13 cellular contexts compared by ENCODE assay signal in genomic region chr14:52678591-52678990, GRCh38. TPM values are rescaled to one million over a fixed set of nuclear protein-coding genes. Genes with fewer than 3 reads are reported as not detected.
DNase-seq lines count a peak whose midpoint lies in the region; ATAC-seq, FAIRE-seq and TF ChIP-seq lines count a peak whose summit lies in the region.
"Had no signal": no experiment of that assay in that cellular context is flagged by ENCODE, and none has a peak within 500 bp of the region (broad histone marks: within the 10 kb centered on the region; RNA-seq: fewer than 3 reads in every experiment).

No MANE protein-coding gene starts in this region.

- POLR2A ChIA-PET in Caco-2 (lab: Charles Lee): no interaction called here

- BruUV-seq in Caco-2 (replicated peaks; lab: Mats Ljungman, UMichigan): no TSS peak

- H3K4me1 Mint-ChIP-seq in Caco-2 (ENCODE audit: low read depth, unreplicated experiment): no peaks in the 10 kb centered on the region
- no peaks in the 10 kb centered on the region for H3K4me1 Mint-ChIP-seq in mesothelial cell of epicardium

- TF ChIP-seq CTCF in Caco-2 (IDR thresholded peaks at IDR 0.05; ENCODE audit: insufficient read depth in 1 of 2, low read depth in 1 of 2, low read length in 1 of 2, severe bottlenecking in 1 of 2, unreplicated experiment in 1 of 2) (peak; percentile 51 to 56), bronchial epithelial cell (IDR thresholded peaks at IDR 0.05; ENCODE audit: insufficient read depth, low read length, severe bottlenecking) (peak; percentile 32), mesothelial cell of epicardium (IDR thresholded peaks at IDR 0.05; ENCODE audit: unreplicated experiment) (peak; percentile 47), heart right ventricle (IDR thresholded peaks at IDR 0.05) (peak in 2 of 9 donors; percentile 11 to 23), gastroesophageal sphincter (IDR thresholded peaks at IDR 0.05) (peak in 2 of 4 experiments; percentile 14 to 19), suprapubic skin (IDR thresholded peaks at IDR 0.05) (no peak)

- TF ChIP-seq EP300 in gastroesophageal sphincter (IDR thresholded peaks at IDR 0.05) (no peak), suprapubic skin (IDR thresholded peaks at IDR 0.05) (no peak)

- H3K36me3 Mint-ChIP-seq in Caco-2 (ENCODE audit: insufficient read depth, unreplicated experiment) (peaks cover 45% of the 10 kb centered on the region), mesothelial cell of epicardium (peaks cover 20% of the 10 kb centered on the region)

- no peaks in the 10 kb centered on the region for H3K9me3 ChIP-seq in Caco-2
- no peaks in the 10 kb centered on the region for H3K9me3 ChIP-seq in heart right ventricle
- H3K9me3 ChIP-seq in gastroesophageal sphincter: no peaks in the 10 kb centered on the region
- H3K9me3 ChIP-seq in suprapubic skin: no peaks in the 10 kb centered on the region

- H3K9me3 Mint-ChIP-seq in Caco-2 (ENCODE audit: unreplicated experiment): no peaks in the 10 kb centered on the region
- H3K9me3 Mint-ChIP-seq in mesothelial cell of epicardium: no peaks in the 10 kb centered on the region
- H3K9me3 Mint-ChIP-seq: activated naive CD8-positive, alpha-beta T cell treated with anti-CD3 and anti-CD28 coated beads, Interleukin-2, amount 10 ng/mL, durations not matched to agents 7 days and 5 days had no signal

- H3K4me3 ChIP-seq in Caco-2 (ENCODE audit: low read depth, low read length) (no peak overlapping the region), bronchial epithelial cell (ENCODE audit: low read depth, low read length) (no peak overlapping the region), heart right ventricle (no peak overlapping the region), gastroesophageal sphincter (no peak overlapping the region), suprapubic skin (no peak overlapping the region)
- H3K4me3 ChIP-seq: GM23248 had no signal

- H3K36me3 ChIP-seq in Caco-2 (ENCODE audit: control insufficient read depth, insufficient read depth, low read length): no peaks in the 10 kb centered on the region
- H3K36me3 ChIP-seq in bronchial epithelial cell (ENCODE audit: control insufficient read depth, insufficient read depth, low read length): peaks cover 9% of the 10 kb centered on the region
- peaks cover 0 to 90% (median 21%) of the 10 kb centered on the region in 9 donors for H3K36me3 ChIP-seq in heart right ventricle
- H3K36me3 ChIP-seq in gastroesophageal sphincter: peaks cover 0 to 73% of the 10 kb centered on the region in 2 donors
- peaks cover 48% of the 10 kb centered on the region for H3K36me3 ChIP-seq in suprapubic skin

- no peaks in the 10 kb centered on the region for H3K4me1 ChIP-seq in Caco-2
- H3K4me1 ChIP-seq in heart right ventricle: no peaks in the 10 kb centered on the region
- H3K4me1 ChIP-seq in gastroesophageal sphincter: no peaks in the 10 kb centered on the region
- no peaks in the 10 kb centered on the region for H3K4me1 ChIP-seq in suprapubic skin

- H3K27ac Mint-ChIP-seq in Caco-2 (ENCODE audit: unreplicated experiment): no peak overlapping the region
- no peak overlapping the region for H3K27ac Mint-ChIP-seq in mesothelial cell of epicardium
- H3K27ac Mint-ChIP-seq: activated naive CD8-positive, alpha-beta T cell treated with anti-CD3 and anti-CD28 coated beads, Interleukin-2, amount 10 ng/mL, durations not matched to agents 7 days and 5 days had no signal

- H3K4me3 Mint-ChIP-seq in Caco-2 (ENCODE audit: unreplicated experiment): no peak overlapping the region
- H3K4me3 Mint-ChIP-seq in mesothelial cell of epicardium: no peak overlapping the region
- H3K4me3 Mint-ChIP-seq: activated naive CD8-positive, alpha-beta T cell treated with anti-CD3 and anti-CD28 coated beads, Interleukin-2, amount 10 ng/mL, durations not matched to agents 7 days and 5 days had no signal

- ATAC-seq in heart right ventricle (no peak), gastroesophageal sphincter (no peak), HG03521 (IDR thresholded peaks at IDR 0.05; ENCODE audit: unreplicated experiment) (no peak)

- H3K27ac ChIP-seq in heart right ventricle (no peak overlapping the region), gastroesophageal sphincter (no peak overlapping the region), suprapubic skin (no peak overlapping the region)
- H3K27ac ChIP-seq: GM23248 had no signal

- CTCF ChIA-PET in Caco-2 (lab: Charles Lee): no interaction called here

- TF ChIP-seq POLR2A in gastroesophageal sphincter (IDR thresholded peaks at IDR 0.05): no peak
- TF ChIP-seq POLR2A in suprapubic skin (IDR thresholded peaks at IDR 0.05): no peak

- DNase-seq in Caco-2 (peak in 1 of 2 experiments; percentile 28), KBM-7 (peak; percentile 24), bronchial epithelial cell (ENCODE audit: low read depth) (no peak), mesothelial cell of epicardium (ENCODE audit: low spot score in 2 of 2, unreplicated experiment in 2 of 2) (no peak), heart right ventricle (no peak), suprapubic skin (ENCODE audit: low spot score in 2 of 2) (no peak)
- DNase-seq: activated naive CD8-positive, alpha-beta T cell treated with anti-CD3 and anti-CD28 coated beads, Interleukin-2, amount 10 ng/mL, durations not matched to agents 7 days and 5 days; GM23248; NCI-H510A had no signal

- FAIRE-seq in bronchial epithelial cell (lab: Jason Lieb, UNC): no peak
- FAIRE-seq: GM12891, HTR-8/SVneo had no signal

- WGBS in heart right ventricle, 2 donors: 95 to 99% methylated on average over 2 of the region's 2 CpGs
- 94 to 100% methylated on average over 2 of the region's 2 CpGs for WGBS in gastroesophageal sphincter (ENCODE audit: low coverage in 1 of 2), 2 donors
- 96% methylated on average over 2 of the region's 2 CpGs for WGBS in suprapubic skin

- in situ Hi-C loops in KBM-7 (cut with MboI; ENCODE audit: low pct_unique_long_range_greater_than_20kb, low sequenced_read_pairs): no loop called here

- H3K27me3 Mint-ChIP-seq in Caco-2 (ENCODE audit: insufficient read depth, unreplicated experiment) (no peaks in the 10 kb centered on the region), mesothelial cell of epicardium (ENCODE audit: low read depth) (no peaks in the 10 kb centered on the region)
- H3K27me3 Mint-ChIP-seq: activated naive CD8-positive, alpha-beta T cell treated with anti-CD3 and anti-CD28 coated beads, Interleukin-2, amount 10 ng/mL, durations not matched to agents 7 days and 5 days had no signal

- H3K27me3 ChIP-seq in Caco-2 (replicated peaks; ENCODE audit: control insufficient read depth, insufficient read depth, low read length): no peaks in the 10 kb centered on the region
- no peaks in the 10 kb centered on the region for H3K27me3 ChIP-seq in bronchial epithelial cell (ENCODE audit: control insufficient read depth, insufficient read depth, low read length)
- H3K27me3 ChIP-seq in heart right ventricle: no peaks in the 10 kb centered on the region
- no peaks in the 10 kb centered on the region for H3K27me3 ChIP-seq in gastroesophageal sphincter
- H3K27me3 ChIP-seq in suprapubic skin: no peaks in the 10 kb centered on the region

- intact Hi-C loops in Caco-2 (cut with micrococcal nuclease; ENCODE audit: unreplicated experiment): no loop called here
- intact Hi-C loops in heart right ventricle (cut with DNase I): no loop called here

RNA-seq across cellular contexts. Expression of gene ERO1A, which starts 16.8 kb away (rescaled TPM):
- total RNA-seq in Caco-2 (2022): 73.6 and 83.4 TPM in 2 replicates
- total RNA-seq in bronchial epithelial cell: 216 and 486 TPM in 2 replicates
- 38.4 to 42.7 TPM (median 39.3 TPM) in 3 replicates for total RNA-seq in mesothelial cell of epicardium
- 10 to 100 TPM; 12.7 to 54.0 (median 16.3) TPM for total RNA-seq in heart right ventricle
- 10 to 100 TPM in 1 of 2 donors, 1 to 10 TPM in 1; 9.2 to 11.9 TPM for polyA plus RNA-seq in heart right ventricle
- total RNA-seq in gastroesophageal sphincter: 10 to 100 TPM; 41.9 to 55.1 (median 45.3) TPM
- total RNA-seq in suprapubic skin: 10 to 100 TPM; 21.7 to 36.0 (median 29.7) TPM

RNA-seq across cellular contexts. Expression of gene PSMC6, which starts 28.4 kb away (rescaled TPM):
- 129 and 130 TPM in 2 replicates for total RNA-seq in Caco-2 (2022)
- total RNA-seq in bronchial epithelial cell: 84.5 and 90.8 TPM in 2 replicates
- total RNA-seq in mesothelial cell of epicardium: 96.4 to 106 TPM (median 102 TPM) in 3 replicates
- total RNA-seq in heart right ventricle: 10 to 100 TPM; 78.5 to 94.0 (median 85.4) TPM
- polyA plus RNA-seq in heart right ventricle: 10 to 100 TPM; 92.4 to 99.4 TPM
- 100 to 1,000 TPM in 1 of 4 donors, 10 to 100 TPM in 3; 63.1 to 103 (median 74.1) TPM for total RNA-seq in gastroesophageal sphincter
- 10 to 100 TPM; 53.8 to 78.1 (median 67.1) TPM for total RNA-seq in suprapubic skin

RNA-seq across cellular contexts. Expression of gene STYX, which starts 51.4 kb away (rescaled TPM):
- total RNA-seq in Caco-2 (2022) (23.1 and 24.4 TPM in 2 replicates), bronchial epithelial cell (12.6 and 14.3 TPM in 2 replicates), mesothelial cell of epicardium (9.5 to 11.4 TPM (median 10.1 TPM) in 3 replicates), heart right ventricle (10 to 100 TPM; 12.9 to 15.8 (median 14.2) TPM), gastroesophageal sphincter (10 to 100 TPM; 19.3 to 26.1 (median 22.5) TPM), suprapubic skin (10 to 100 TPM; 10.9 to 16.6 (median 13.7) TPM)
- polyA plus RNA-seq in heart right ventricle: 1 to 10 TPM; 3.4 to 6.6 TPM

Comparison
In these comparisons a context has a peak if more than half of its experiments do, and no peak if none do; other contexts are left out.
1. CTCF ChIP-seq: peak in Caco-2 (2 of 2), bronchial epithelial cell (single experiment) and mesothelial cell of epicardium (single experiment); none in suprapubic skin (0 of 2).